In the genomic region with DNA sequence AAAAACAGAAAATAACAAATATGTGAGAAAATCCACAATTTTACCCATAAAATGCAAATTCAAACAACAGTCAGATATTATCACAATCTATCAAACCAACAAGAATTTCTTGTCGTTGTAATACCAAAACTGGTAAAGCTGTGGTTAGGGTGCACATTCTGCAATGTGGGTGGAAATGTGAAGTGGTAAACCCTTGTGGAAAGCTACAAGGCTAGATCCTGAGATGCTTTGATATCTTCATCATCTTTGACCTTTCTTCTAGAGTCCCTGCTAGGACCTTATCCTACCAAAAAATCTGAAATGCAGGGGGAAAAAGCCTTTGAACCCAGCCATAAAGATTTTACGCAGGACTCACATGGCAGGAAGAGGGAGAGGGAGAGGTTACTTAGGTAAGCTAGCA, we compare ENCODE assay signal across 20 cellular contexts. TPM values are rescaled to one million over a fixed set of nuclear protein-coding genes. Genes with fewer than 3 reads are reported as not detected.
A peak's percentile ranks its signal among the peaks of the same experiment; 100 is the strongest.
DNase-seq lines count a peak whose midpoint lies in the region; ATAC-seq lines count a peak whose summit lies in the region.
"Had no signal": no experiment of that assay in that cellular context is flagged by ENCODE, and none has a peak within 500 bp of the region (broad histone marks: within the 10 kb centered on the region; RNA-seq: fewer than 3 reads in every experiment).

No MANE protein-coding gene starts in this region.

- peaks cover 37% of the 10 kb centered on the region for H3K4me1 Mint-ChIP-seq in activated CD4-positive, alpha-beta T cell treated with anti-CD3 and anti-CD28 coated beads for 36 hours
- H3K4me1 Mint-ChIP-seq in CD8-positive, alpha-beta memory T cell, result peaks cover 46 to 51% (median 50%) of the 10 kb centered on the region in 3 donors
- peaks cover 47% of the 10 kb centered on the region for H3K4me1 Mint-ChIP-seq in activated CD4-positive, alpha-beta memory T cell treated with anti-CD3 and anti-CD28 coated beads for 36 hours (ENCODE audit: low read depth)
- H3K4me1 Mint-ChIP-seq in central memory CD8-positive, alpha-beta T cell, result peaks cover 44% of the 10 kb centered on the region
- H3K4me1 Mint-ChIP-seq: neural crest cell had no signal

- intact Hi-C loops in activated CD4-positive, alpha-beta T cell treated with anti-CD3 and anti-CD28 coated beads for 36 hours (cut with DNase I, micrococcal nuclease), result loop anchor here (1.0 to 5.0 kb wide), 4 partner anchors 13 to 172 kb away; a partner anchor contains a TSS
- intact Hi-C loops in activated CD4-positive, alpha-beta memory T cell treated with anti-CD3 and anti-CD28 coated beads for 36 hours (cut with micrococcal nuclease), result loop anchor here (1.0 to 2.0 kb wide), 4 partner anchors 13 to 173 kb away; a partner anchor contains a TSS

- DNase-seq in activated CD4-positive, alpha-beta T cell treated with anti-CD3 and anti-CD28 coated beads for 36 hours, result peak; percentile 45
- no peak for DNase-seq in activated CD4-positive, alpha-beta T cell treated with anti-CD3 and anti-CD28 coated beads for 4 hours
- DNase-seq in CD8-positive, alpha-beta memory T cell, result no peak
- peak; percentile 52 for DNase-seq in activated CD4-positive, alpha-beta memory T cell treated with anti-CD3 and anti-CD28 coated beads for 36 hours
- no peak for DNase-seq in central memory CD8-positive, alpha-beta T cell (ENCODE audit: low spot score in 2 of 2)
- DNase-seq in D341Med (ENCODE audit: low spot score) (no peak), Ammon's horn (ENCODE audit: low spot score) (no peak)
- DNase-seq: Calu3; dermis blood vessel endothelial cell; EL; Karpas-422; left ventricle myocardium superior; NCI-H1105; NK-92 treated with Interleukin-12 subunit alpha and Interleukin-12 subunit beta, amount 100 ng/mL, for 24 hours; stimulated activated CD4-positive, alpha-beta T cell treated with anti-CD3 and anti-CD28 coated beads, Interleukin-4, amount 100 ng/mL, for 1 hour; T-helper 9 cell had no signal

- POLR2A ChIA-PET in activated CD4-positive, alpha-beta T cell treated with anti-CD3 and anti-CD28 coated beads for 36 hours (lab: Charles Lee), result interaction anchor here (0.7 to 0.9 kb wide), 2 partner anchors 33 to 170 kb away, joined by 4 to 5 read pairs; no protein-coding TSS in a partner anchor
- POLR2A ChIA-PET in CD8-positive, alpha-beta memory T cell (lab: Charles Lee), result no interaction called here
- POLR2A ChIA-PET in activated CD4-positive, alpha-beta memory T cell treated with anti-CD3 and anti-CD28 coated beads for 36 hours (lab: Charles Lee), result interaction anchor here (0.9 to 1.3 kb wide), 4 partner anchors 16 to 344 kb away, joined by 3 to 6 read pairs (median 4); no protein-coding TSS in a partner anchor

- no peaks in the 10 kb centered on the region for H3K9me3 ChIP-seq in CD8-positive, alpha-beta memory T cell (ENCODE audit: low read length)

- peaks cover 31% of the 10 kb centered on the region for H3K4me1 ChIP-seq in CD8-positive, alpha-beta memory T cell (ENCODE audit: insufficient read depth, low read length)

- no peaks in the 10 kb centered on the region for H3K36me3 ChIP-seq in CD8-positive, alpha-beta memory T cell (ENCODE audit: insufficient read depth, low read length)

- peak; percentile 27 for ATAC-seq in activated CD4-positive, alpha-beta T cell treated with anti-CD3 and anti-CD28 coated beads for 36 hours
- peak; percentile 53 for ATAC-seq in central memory CD8-positive, alpha-beta T cell (replicated peaks; ENCODE audit: extremely low read depth, poor library complexity, severe bottlenecking)
- no peak for ATAC-seq in GM21390 (IDR thresholded peaks at IDR 0.05; ENCODE audit: unreplicated experiment)
- ATAC-seq: left ventricle myocardium superior had no signal

- peak overlapping the region; percentile 72 for H3K27ac Mint-ChIP-seq in activated CD4-positive, alpha-beta T cell treated with anti-CD3 and anti-CD28 coated beads for 36 hours
- H3K27ac Mint-ChIP-seq in CD8-positive, alpha-beta memory T cell, result peak overlapping the region in 6 of 8 donors; percentile 11 to 86 (median 58)
- peak overlapping the region; percentile 76 for H3K27ac Mint-ChIP-seq in activated CD4-positive, alpha-beta memory T cell treated with anti-CD3 and anti-CD28 coated beads for 36 hours
- peak overlapping the region; percentile 29 for H3K27ac Mint-ChIP-seq in central memory CD8-positive, alpha-beta T cell (ENCODE audit: low read depth)
- H3K27ac Mint-ChIP-seq: progenitor cell of endocrine pancreas had no signal

- H3K4me3 ChIP-seq in CD8-positive, alpha-beta memory T cell (ENCODE audit: low read length), result no peak overlapping the region

- H3K9me3 Mint-ChIP-seq in activated CD4-positive, alpha-beta T cell treated with anti-CD3 and anti-CD28 coated beads for 36 hours (ENCODE audit: low read depth), result no peaks in the 10 kb centered on the region
- H3K9me3 Mint-ChIP-seq in CD8-positive, alpha-beta memory T cell, result no peaks in the 10 kb centered on the region
- no peaks in the 10 kb centered on the region for H3K9me3 Mint-ChIP-seq in activated CD4-positive, alpha-beta memory T cell treated with anti-CD3 and anti-CD28 coated beads for 36 hours
- H3K9me3 Mint-ChIP-seq in central memory CD8-positive, alpha-beta T cell, result no peaks in the 10 kb centered on the region
- H3K9me3 Mint-ChIP-seq: neural crest cell had no signal

- H3K27ac ChIP-seq in CD8-positive, alpha-beta memory T cell (ENCODE audit: low read depth, low read length), result no peak overlapping the region
- H3K27ac ChIP-seq: 22Rv1 had no signal

- CTCF ChIA-PET in activated CD4-positive, alpha-beta T cell treated with anti-CD3 and anti-CD28 coated beads for 36 hours (lab: Charles Lee), result interaction anchor here (1.2 to 2.0 kb wide), 4 partner anchors 9 to 181 kb away, joined by 3 to 7 read pairs (median 6); no protein-coding TSS in a partner anchor
- CTCF ChIA-PET in CD8-positive, alpha-beta memory T cell (lab: Charles Lee), result interaction anchor here (1.0 to 3.4 kb wide), 3 partner anchors 10 to 34 kb away, joined by 3 to 14 read pairs (median 3); a partner anchor contains a TSS
- CTCF ChIA-PET in activated CD4-positive, alpha-beta memory T cell treated with anti-CD3 and anti-CD28 coated beads for 36 hours (lab: Charles Lee), result interaction anchor here (1.3 to 2.1 kb wide), 3 partner anchors 10 to 181 kb away, joined by 3 to 6 read pairs (median 4); a partner anchor contains a TSS

- no peaks in the 10 kb centered on the region for H3K27me3 Mint-ChIP-seq in activated CD4-positive, alpha-beta T cell treated with anti-CD3 and anti-CD28 coated beads for 36 hours
- no peaks in the 10 kb centered on the region for H3K27me3 Mint-ChIP-seq in CD8-positive, alpha-beta memory T cell
- H3K27me3 Mint-ChIP-seq in activated CD4-positive, alpha-beta memory T cell treated with anti-CD3 and anti-CD28 coated beads for 36 hours, result no peaks in the 10 kb centered on the region
- H3K27me3 Mint-ChIP-seq in central memory CD8-positive, alpha-beta T cell, result no peaks in the 10 kb centered on the region
- H3K27me3 Mint-ChIP-seq: progenitor cell of endocrine pancreas had no signal

- H3K4me3 Mint-ChIP-seq in activated CD4-positive, alpha-beta T cell treated with anti-CD3 and anti-CD28 coated beads for 36 hours, result peak overlapping the region; percentile 16
- peak overlapping the region in 4 of 7 donors; percentile 28 to 79 (median 54) for H3K4me3 Mint-ChIP-seq in CD8-positive, alpha-beta memory T cell
- H3K4me3 Mint-ChIP-seq in activated CD4-positive, alpha-beta memory T cell treated with anti-CD3 and anti-CD28 coated beads for 36 hours, result no peak overlapping the region
- H3K4me3 Mint-ChIP-seq in central memory CD8-positive, alpha-beta T cell, result peak overlapping the region; percentile 36
- H3K4me3 Mint-ChIP-seq: neural crest cell had no signal

- H3K36me3 Mint-ChIP-seq in activated CD4-positive, alpha-beta T cell treated with anti-CD3 and anti-CD28 coated beads for 36 hours (ENCODE audit: low read depth), result no peaks in the 10 kb centered on the region
- H3K36me3 Mint-ChIP-seq in CD8-positive, alpha-beta memory T cell, result peaks cover 0 to 4% (median under 1%) of the 10 kb centered on the region in 3 donors
- H3K36me3 Mint-ChIP-seq in activated CD4-positive, alpha-beta memory T cell treated with anti-CD3 and anti-CD28 coated beads for 36 hours, result no peaks in the 10 kb centered on the region
- peaks cover 7% of the 10 kb centered on the region for H3K36me3 Mint-ChIP-seq in central memory CD8-positive, alpha-beta T cell (ENCODE audit: insufficient read depth)

- no peaks in the 10 kb centered on the region for H3K27me3 ChIP-seq in CD8-positive, alpha-beta memory T cell (ENCODE audit: insufficient read depth, low read length, poor library complexity, severe bottlenecking)

RNA-seq across cellular contexts. Expression of a gene that starts 17.2 kb away (rescaled TPM):
- total RNA-seq in activated CD4-positive, alpha-beta T cell treated with anti-CD3 and anti-CD28 coated beads for 36 hours, result 10 to 100 TPM; 23.0 to 24.6 TPM
- total RNA-seq in CD8-positive, alpha-beta memory T cell, result 10 to 100 TPM; 32.0 to 34.2 TPM
- polyA plus RNA-seq in CD8-positive, alpha-beta memory T cell, result 19.5 TPM
- 10 to 100 TPM; 27.0 to 30.5 TPM for total RNA-seq in activated CD4-positive, alpha-beta memory T cell treated with anti-CD3 and anti-CD28 coated beads for 36 hours

Comparison
In these comparisons a context has a peak if more than half of its experiments do, and no peak if none do; other contexts are left out.
1. DNase-seq: peak in activated CD4-positive, alpha-beta T cell treated with anti-CD3 and anti-CD28 coated beads for 36 hours (single experiment) and activated CD4-positive, alpha-beta memory T cell treated with anti-CD3 and anti-CD28 coated beads for 36 hours (single experiment); none in activated CD4-positive, alpha-beta T cell treated with anti-CD3 and anti-CD28 coated beads for 4 hours (0 of 2), CD8-positive, alpha-beta memory T cell (0 of 5), central memory CD8-positive, alpha-beta T cell (0 of 2), D341Med (single experiment) and Ammon's horn (single experiment).
2. Peak in every context shown above with its lines, with median percentiles within 50 percentile points of each other: H3K27ac Mint-ChIP-seq.